In the genomic region with DNA sequence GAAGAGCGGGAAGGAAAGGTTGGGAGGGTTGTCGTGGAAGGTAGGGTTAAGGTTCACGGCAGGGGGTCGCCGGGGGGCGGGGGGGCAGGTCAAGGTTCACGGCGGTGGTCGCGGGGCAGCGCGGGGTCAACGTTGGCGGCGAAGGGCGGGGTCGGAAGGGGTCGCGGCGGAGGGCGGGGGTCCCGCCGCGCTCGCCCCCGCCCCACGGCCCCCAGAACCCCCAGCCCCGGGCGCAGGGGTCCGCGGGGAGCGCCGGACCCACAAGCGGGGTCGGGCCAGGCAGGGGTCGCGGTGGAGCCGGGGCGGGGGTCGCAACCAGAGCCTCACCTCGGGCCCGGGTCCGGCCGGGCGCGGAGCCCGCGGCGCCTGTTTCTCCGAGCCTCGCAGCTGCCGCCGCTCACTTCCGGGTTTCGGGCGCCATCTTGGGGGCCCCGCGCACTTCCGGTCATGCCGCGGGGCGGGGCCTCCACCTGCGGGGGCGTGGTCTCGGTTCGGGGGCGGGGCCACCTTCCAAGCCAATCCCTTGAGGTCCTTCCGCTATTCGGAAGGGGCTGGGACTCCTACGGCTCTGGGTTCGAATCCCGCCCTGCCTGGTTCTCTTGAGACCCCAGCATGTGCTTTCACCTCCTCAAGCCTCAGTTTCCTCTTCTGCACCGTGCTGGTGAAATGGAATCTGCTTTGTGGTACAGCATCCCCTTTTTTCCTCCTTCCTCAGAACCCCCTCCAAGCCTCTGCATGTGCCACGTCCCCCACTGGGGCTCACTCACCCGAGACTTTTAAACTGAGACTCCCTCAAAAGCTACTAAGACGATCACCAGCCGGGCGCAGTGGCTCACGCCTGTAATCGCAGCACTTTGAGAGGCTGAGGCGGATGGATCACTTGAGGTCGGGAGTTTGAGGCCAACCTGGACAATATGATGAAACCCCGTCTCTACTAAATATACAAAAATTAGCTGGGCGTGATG, we compare ENCODE assay signal across 8 cellular contexts. TPM values are rescaled to one million over a fixed set of nuclear protein-coding genes. Genes with fewer than 3 reads are reported as not detected.
DNase-seq lines count a peak whose midpoint lies in the region; ATAC-seq and TF ChIP-seq lines count a peak whose summit lies in the region.

A gene with protein sequence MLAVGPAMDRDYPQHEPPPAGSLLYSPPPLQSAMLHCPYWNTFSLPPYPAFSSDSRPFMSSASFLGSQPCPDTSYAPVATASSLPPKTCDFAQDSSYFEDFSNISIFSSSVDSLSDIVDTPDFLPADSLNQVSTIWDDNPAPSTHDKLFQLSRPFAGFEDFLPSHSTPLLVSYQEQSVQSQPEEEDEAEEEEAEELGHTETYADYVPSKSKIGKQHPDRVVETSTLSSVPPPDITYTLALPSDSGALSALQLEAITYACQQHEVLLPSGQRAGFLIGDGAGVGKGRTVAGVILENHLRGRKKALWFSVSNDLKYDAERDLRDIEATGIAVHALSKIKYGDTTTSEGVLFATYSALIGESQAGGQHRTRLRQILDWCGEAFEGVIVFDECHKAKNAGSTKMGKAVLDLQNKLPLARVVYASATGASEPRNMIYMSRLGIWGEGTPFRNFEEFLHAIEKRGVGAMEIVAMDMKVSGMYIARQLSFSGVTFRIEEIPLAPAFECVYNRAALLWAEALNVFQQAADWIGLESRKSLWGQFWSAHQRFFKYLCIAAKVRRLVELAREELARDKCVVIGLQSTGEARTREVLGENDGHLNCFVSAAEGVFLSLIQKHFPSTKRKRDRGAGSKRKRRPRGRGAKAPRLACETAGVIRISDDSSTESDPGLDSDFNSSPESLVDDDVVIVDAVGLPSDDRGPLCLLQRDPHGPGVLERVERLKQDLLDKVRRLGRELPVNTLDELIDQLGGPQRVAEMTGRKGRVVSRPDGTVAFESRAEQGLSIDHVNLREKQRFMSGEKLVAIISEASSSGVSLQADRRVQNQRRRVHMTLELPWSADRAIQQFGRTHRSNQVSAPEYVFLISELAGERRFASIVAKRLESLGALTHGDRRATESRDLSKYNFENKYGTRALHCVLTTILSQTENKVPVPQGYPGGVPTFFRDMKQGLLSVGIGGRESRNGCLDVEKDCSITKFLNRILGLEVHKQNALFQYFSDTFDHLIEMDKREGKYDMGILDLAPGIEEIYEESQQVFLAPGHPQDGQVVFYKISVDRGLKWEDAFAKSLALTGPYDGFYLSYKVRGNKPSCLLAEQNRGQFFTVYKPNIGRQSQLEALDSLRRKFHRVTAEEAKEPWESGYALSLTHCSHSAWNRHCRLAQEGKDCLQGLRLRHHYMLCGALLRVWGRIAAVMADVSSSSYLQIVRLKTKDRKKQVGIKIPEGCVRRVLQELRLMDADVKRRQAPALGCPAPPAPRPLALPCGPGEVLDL (N-terminal part only) (minus strand): TSS at position 424 of the 965 bp plus-strand sequence. CDS start 19,992 bp downstream, outside the sequence.

- peak within 1 kb of the TSS; percentile 96 for H3K4me3 ChIP-seq in GM23338
- peak within 1 kb of the TSS; percentile 87 for H3K4me3 ChIP-seq in trophoblast cell (ENCODE audit: low read depth, low read length)
- H3K4me3 ChIP-seq in tibial artery, result peak within 1 kb of the TSS; percentile 70 to 79

- no CpG with 5 or more reads among the region's 84 CpGs for WGBS in trophoblast cell (ENCODE audit: extremely low coverage, insufficient coverage, insufficient read length)

- H3K23ac ChIP-seq in trophoblast cell (ENCODE audit: low read length), result no peak within 1 kb of the TSS

- peak; percentile 88 for DNase-seq in COLO668 (lab: John Stamatoyannopoulos, UW; ENCODE audit: unreplicated experiment)
- DNase-seq in GM23338 (ENCODE audit: low spot score), result peak; percentile 92
- peak; percentile 48 for DNase-seq in NCI-H1092 treated with DMSO at 0.1 percent for 48 hours (lab: John Stamatoyannopoulos, UW)
- DNase-seq in T-cell, result peak; percentile 67 to 93 (median 80)
- peak; percentile 97 for DNase-seq in activated naive CD8-positive, alpha-beta T cell treated with anti-CD3 and anti-CD28 coated beads, Interleukin-2, amount 50 U/mL, for 24 hours
- DNase-seq in Right ventricle myocardium superior, result peak; percentile 93
- peak; percentile 72 to 91 for DNase-seq in trophoblast cell
- peak; percentile 84 to 91 for DNase-seq in tibial artery

- peak within 1 kb of the TSS; percentile 42 for H3K9ac ChIP-seq in trophoblast cell (ENCODE audit: low read length)

- H3K9me3 ChIP-seq in trophoblast cell (ENCODE audit: insufficient read depth, low read depth, low read length) (peaks cover 10% of the 10 kb centered on the region), tibial artery (no peaks in the 10 kb centered on the region)

- TF ChIP-seq CTCF in GM23338 (conservative IDR thresholded peaks at IDR 0.05; ENCODE audit: low read depth in 2 of 2), result no peak
- TF ChIP-seq CTCF in tibial artery (IDR thresholded peaks at IDR 0.05), result no peak

- peaks cover 12% of the 10 kb centered on the region for H3K79me1 ChIP-seq in trophoblast cell (ENCODE audit: low read length)

- H3K18ac ChIP-seq in trophoblast cell (ENCODE audit: low read length), result peak within 1 kb of the TSS; percentile 88

- H4K8ac ChIP-seq in trophoblast cell (ENCODE audit: low read depth, low read length), result peak within 1 kb of the TSS; percentile 95

- H2BK5ac ChIP-seq in trophoblast cell (ENCODE audit: low read depth, low read length, poor library complexity), result peak within 1 kb of the TSS; percentile 63

- H3K4me2 ChIP-seq in GM23338 (peak within 1 kb of the TSS; percentile 93), trophoblast cell (ENCODE audit: low read length) (peak within 1 kb of the TSS; percentile 91)

- H3K9me2 ChIP-seq in GM23338 (ENCODE audit: insufficient read depth), result no peaks in the 10 kb centered on the region

- peak within 1 kb of the TSS; percentile 93 for H4K91ac ChIP-seq in trophoblast cell (ENCODE audit: low read depth, low read length)

- H3K27me3 Mint-ChIP-seq in GM23338 (ENCODE audit: insufficient read depth, low read depth, poor library complexity), result peaks cover 21% of the 10 kb centered on the region
- no peaks in the 10 kb centered on the region for H3K27me3 Mint-ChIP-seq in T-cell
- no peaks in the 10 kb centered on the region for H3K27me3 Mint-ChIP-seq in activated naive CD8-positive, alpha-beta T cell treated with anti-CD3 and anti-CD28 coated beads, Interleukin-2, amount 50 U/mL, for 24 hours

- H3K9me3 Mint-ChIP-seq in GM23338 (no peaks in the 10 kb centered on the region; the same call in 2 of the 3 replicates), T-cell (no peaks in the 10 kb centered on the region)
- no peaks in the 10 kb centered on the region for H3K9me3 Mint-ChIP-seq in activated naive CD8-positive, alpha-beta T cell treated with anti-CD3 and anti-CD28 coated beads, Interleukin-2, amount 50 U/mL, for 24 hours

- CTCF ChIA-PET in T-cell (lab: Charles Lee), result no interaction called here

- peaks cover 27% of the 10 kb centered on the region; the same call in 1 of the 2 replicates for H3F3A ChIP-seq in GM23338 (replicated peaks; ENCODE audit: low read depth)

- H3K4ac ChIP-seq in trophoblast cell (ENCODE audit: low read depth, low read length), result peak within 1 kb of the TSS; percentile 97

- peak within 1 kb of the TSS; percentile 87 for H4K12ac ChIP-seq in trophoblast cell (ENCODE audit: low read depth, low read length)

- peaks cover 45% of the 10 kb centered on the region for H3K79me2 ChIP-seq in GM23338 (replicated peaks; ENCODE audit: insufficient read depth)
- H3K79me2 ChIP-seq in trophoblast cell (ENCODE audit: control insufficient read depth, insufficient read depth, low read length, poor library complexity), result peaks cover 20% of the 10 kb centered on the region

- H2BK12ac ChIP-seq in trophoblast cell (ENCODE audit: low read length), result peak within 1 kb of the TSS; percentile 46

- peaks cover 8% of the 10 kb centered on the region; the same call in 1 of the 3 replicates for H3K36me3 Mint-ChIP-seq in GM23338 (ENCODE audit: low read depth)
- H3K36me3 Mint-ChIP-seq in T-cell, result peaks cover 12% of the 10 kb centered on the region
- H3K36me3 Mint-ChIP-seq in activated naive CD8-positive, alpha-beta T cell treated with anti-CD3 and anti-CD28 coated beads, Interleukin-2, amount 50 U/mL, for 24 hours (ENCODE audit: low read depth), result peaks cover 6% of the 10 kb centered on the region

- H2AFZ ChIP-seq in GM23338, result peak within 1 kb of the TSS; percentile 91
- peak within 1 kb of the TSS; percentile 77 for H2AFZ ChIP-seq in trophoblast cell (ENCODE audit: insufficient read depth, low read length, poor library complexity)

- H2AK5ac ChIP-seq in trophoblast cell (ENCODE audit: low read length), result peak within 1 kb of the TSS; percentile 88

- H3K4me1 Mint-ChIP-seq in GM23338 (peaks cover 22% of the 10 kb centered on the region), T-cell (peaks cover 21 to 33% (median 31%) of the 10 kb centered on the region in 3 donors)
- H3K4me1 Mint-ChIP-seq in activated naive CD8-positive, alpha-beta T cell treated with anti-CD3 and anti-CD28 coated beads, Interleukin-2, amount 50 U/mL, for 24 hours, result peaks cover 33% of the 10 kb centered on the region

- H3K27ac Mint-ChIP-seq in GM23338 (peak within 1 kb of the TSS; percentile 89), T-cell (peak within 1 kb of the TSS; percentile 88 to 90)
- H3K27ac Mint-ChIP-seq in activated naive CD8-positive, alpha-beta T cell treated with anti-CD3 and anti-CD28 coated beads, Interleukin-2, amount 50 U/mL, for 24 hours, result peak within 1 kb of the TSS; percentile 92

- H3K4me3 Mint-ChIP-seq in GM23338, result peak within 1 kb of the TSS; percentile 93
- H3K4me3 Mint-ChIP-seq in T-cell, result peak within 1 kb of the TSS; percentile 83 to 86 (median 83)
- peak within 1 kb of the TSS; percentile 86 for H3K4me3 Mint-ChIP-seq in activated naive CD8-positive, alpha-beta T cell treated with anti-CD3 and anti-CD28 coated beads, Interleukin-2, amount 50 U/mL, for 24 hours

- peaks cover 5% of the 10 kb centered on the region; the same call in 1 of the 2 replicates for H4K20me1 ChIP-seq in GM23338 (replicated peaks; ENCODE audit: insufficient read depth)

- POLR2A ChIA-PET in T-cell (lab: Charles Lee), result no interaction called here

- ATAC-seq in GM23338 (peak; percentile 53), T-cell (replicated peaks in 1 of 4) (peak; percentile 83 to 90 (median 87)), Right ventricle myocardium superior (ENCODE audit: poor library complexity) (peak; percentile 91)
- peak; percentile 79 for ATAC-seq in activated naive CD8-positive, alpha-beta T cell treated with anti-CD3 and anti-CD28 coated beads, Interleukin-2, amount 50 U/mL, for 24 hours

- H3K27ac ChIP-seq in GM23338 (ENCODE audit: low read depth), result peak within 1 kb of the TSS; percentile 76
- peak within 1 kb of the TSS; percentile 37 for H3K27ac ChIP-seq in trophoblast cell (ENCODE audit: low read depth, low read length)
- H3K27ac ChIP-seq in tibial artery, result peak within 1 kb of the TSS; percentile 92

- intact Hi-C loops in Right ventricle myocardium superior (cut with DNase I), result no loop called here
- intact Hi-C loops in tibial artery (cut with DNase I; ENCODE audit: low total_unique reads), result loop anchor here (10.0 kb wide), 1 partner anchor 159 kb away; no protein-coding TSS in a partner anchor

- H2BK120ac ChIP-seq in trophoblast cell (ENCODE audit: insufficient read depth, low read length, poor library complexity), result peak within 1 kb of the TSS; percentile 80

- H3K27me3 ChIP-seq in GM23338 (ENCODE audit: insufficient read depth), result no peaks in the 10 kb centered on the region
- no peaks in the 10 kb centered on the region for H3K27me3 ChIP-seq in trophoblast cell (ENCODE audit: insufficient read depth, low read length)
- no peaks in the 10 kb centered on the region for H3K27me3 ChIP-seq in tibial artery

- H3K36me3 ChIP-seq in GM23338 (ENCODE audit: insufficient read depth) (no peaks in the 10 kb centered on the region), trophoblast cell (ENCODE audit: control insufficient read depth in 1 of 2, insufficient read depth in 2 of 2, low read length in 2 of 2) (peaks cover 0 to 6% of the 10 kb centered on the region in 2 experiments), tibial artery (peaks cover 0 to 2% (median 0%) of the 10 kb centered on the region in 3 donors)

- H3K4me1 ChIP-seq in GM23338 (ENCODE audit: insufficient read depth) (no peaks in the 10 kb centered on the region; the same call in 1 of the 2 replicates), trophoblast cell (ENCODE audit: control insufficient read depth in 1 of 2, insufficient read depth in 2 of 2, low read length in 2 of 2) (peaks cover 20 to 21% of the 10 kb centered on the region in 2 experiments), tibial artery (peaks cover 0 to 60% (median 27%) of the 10 kb centered on the region in 4 donors)

- peak within 1 kb of the TSS; percentile 89 for H3K14ac ChIP-seq in trophoblast cell (ENCODE audit: low read length)

RNA-seq across cellular contexts. Expression of the gene that starts here (rescaled TPM):
- 28.0 and 35.4 TPM in 2 replicates for total RNA-seq in GM23338 (2014; rRNA removed; shearing (Covaris generic))
- 6.3 and 6.9 TPM in 2 replicates for polyA plus RNA-seq in GM23338 (2016; fragmentation: Nextera tagmentation; extraction: Ambion mirVana)
- total RNA-seq in T-cell, result 100 to 1,000 TPM in 3 of 5 donors, 10 to 100 TPM in 2; 90.2 to 115 (median 106) TPM
- 15.1 TPM for total RNA-seq in Right ventricle myocardium superior
- polyA plus RNA-seq in trophoblast cell (2013), result 21.2 and 22.5 TPM in 2 replicates

Comparison
In these comparisons a context has a peak if more than half of its experiments do, and no peak if none do; other contexts are left out.
1. Peak in every context shown above with its lines: DNase-seq, ATAC-seq, H3K4me3 ChIP-seq and H3K27ac ChIP-seq.
2. H3K27ac ChIP-seq: peak in every context shown above with its lines; median percentile 92 in tibial artery; 76 in GM23338; 37 in trophoblast cell.